In the genomic region with DNA sequence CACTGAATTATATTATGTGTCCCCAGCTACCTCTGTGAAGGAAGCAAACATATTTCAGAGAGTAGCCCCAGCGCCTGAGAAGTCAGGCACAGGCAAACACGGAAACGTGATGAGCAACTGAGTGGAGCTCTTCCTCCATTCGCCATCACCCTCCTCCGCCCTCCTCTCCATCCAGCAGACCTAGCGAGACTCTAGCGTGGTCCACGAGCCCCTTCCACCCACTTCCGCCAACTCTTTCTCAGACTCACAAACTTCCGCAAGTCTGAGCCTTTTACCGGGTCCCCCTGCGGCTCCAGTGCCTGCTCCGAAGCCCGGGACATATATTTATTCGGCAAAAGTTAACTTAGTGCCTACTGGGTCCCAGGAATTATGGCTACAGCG, we compare ENCODE assay signal across 8 cellular contexts. TPM values are rescaled to one million over a fixed set of nuclear protein-coding genes. Genes with fewer than 3 reads are reported as not detected.
DNase-seq lines count a peak whose midpoint lies in the region; ATAC-seq and TF ChIP-seq lines count a peak whose summit lies in the region.

No MANE protein-coding gene starts in this region.

- H3K4me3 ChIP-seq in BLaER1 (peak overlapping the region; percentile 93), HUES6 (ENCODE audit: low read depth, low read length) (peak overlapping the region; percentile 83)

- ATAC-seq in GM19395 (IDR thresholded peaks at IDR 0.05; ENCODE audit: unreplicated experiment) (peak; percentile 39), Right ventricle myocardium superior (ENCODE audit: poor library complexity) (peak; percentile 51)

- no peaks in the 10 kb centered on the region for H3K27me3 Mint-ChIP-seq in activated naive CD4-positive, alpha-beta T cell treated with anti-CD3 and anti-CD28 coated beads, Interleukin-2, amount 50 U/mL, for 24 hours
- H3K27me3 Mint-ChIP-seq in progenitor cell of endocrine pancreas = no peaks in the 10 kb centered on the region

- H3K9me3 ChIP-seq in BLaER1 = no peaks in the 10 kb centered on the region
- no peaks in the 10 kb centered on the region for H3K9me3 ChIP-seq in HUES6 (ENCODE audit: control insufficient read depth, insufficient read depth, low read depth, low read length)

- no peaks in the 10 kb centered on the region for H3K9me3 Mint-ChIP-seq in activated naive CD4-positive, alpha-beta T cell treated with anti-CD3 and anti-CD28 coated beads, Interleukin-2, amount 50 U/mL, for 24 hours
- H3K9me3 Mint-ChIP-seq in progenitor cell of endocrine pancreas (ENCODE audit: low read depth) = no peaks in the 10 kb centered on the region

- H3K27ac ChIP-seq in BLaER1 = peak overlapping the region; percentile 100
- H3K27ac ChIP-seq in HUES6 (ENCODE audit: low read depth, low read length) = peak overlapping the region; percentile 95

- peak overlapping the region; percentile 100 for H3K4me3 Mint-ChIP-seq in activated naive CD4-positive, alpha-beta T cell treated with anti-CD3 and anti-CD28 coated beads, Interleukin-2, amount 50 U/mL, for 24 hours
- peak overlapping the region; percentile 100 for H3K4me3 Mint-ChIP-seq in progenitor cell of endocrine pancreas (ENCODE audit: low read depth)

- peaks cover 36% of the 10 kb centered on the region for H3K4me1 ChIP-seq in BLaER1
- peaks cover 5% of the 10 kb centered on the region; the same call in 1 of the 2 replicates for H3K4me1 ChIP-seq in HUES6 (ENCODE audit: control insufficient read depth, insufficient read depth, low read length)

- intact Hi-C loops in Right ventricle myocardium superior (cut with DNase I) = no loop called here

- H3K36me3 ChIP-seq in BLaER1 (peaks cover 47% of the 10 kb centered on the region), HUES6 (ENCODE audit: control insufficient read depth, insufficient read depth, low read length) (peaks cover 42% of the 10 kb centered on the region)

- H3K27me3 ChIP-seq in BLaER1 (no peaks in the 10 kb centered on the region), HUES6 (ENCODE audit: control insufficient read depth, insufficient read depth, low read length) (no peaks in the 10 kb centered on the region)

- TF ChIP-seq CTCF in progenitor cell of endocrine pancreas (IDR thresholded peaks at IDR 0.05; ENCODE audit: unreplicated experiment) = no peak

- DNase-seq in SHP77 treated with DMSO at 0.1 percent for 48 hours (lab: John Stamatoyannopoulos, UW) (peak; percentile 26), Right ventricle myocardium superior (no peak), progenitor cell of endocrine pancreas (ENCODE audit: low spot score, unreplicated experiment) (no peak), ureter (ENCODE audit: low spot score) (peak; percentile 50)

- H3K4me1 Mint-ChIP-seq in activated naive CD4-positive, alpha-beta T cell treated with anti-CD3 and anti-CD28 coated beads, Interleukin-2, amount 50 U/mL, for 24 hours = peaks cover 49% of the 10 kb centered on the region
- H3K4me1 Mint-ChIP-seq in progenitor cell of endocrine pancreas (ENCODE audit: low read depth) = peaks cover 18% of the 10 kb centered on the region

- peaks cover 53% of the 10 kb centered on the region for H4K20me1 ChIP-seq in BLaER1

- H3K4me2 ChIP-seq in BLaER1 = peak overlapping the region; percentile 79

- peak overlapping the region; percentile 99 for H3K27ac Mint-ChIP-seq in activated naive CD4-positive, alpha-beta T cell treated with anti-CD3 and anti-CD28 coated beads, Interleukin-2, amount 50 U/mL, for 24 hours
- H3K27ac Mint-ChIP-seq in progenitor cell of endocrine pancreas = peak overlapping the region; percentile 100

- H3K36me3 Mint-ChIP-seq in activated naive CD4-positive, alpha-beta T cell treated with anti-CD3 and anti-CD28 coated beads, Interleukin-2, amount 50 U/mL, for 24 hours = peaks cover 21% of the 10 kb centered on the region
- H3K36me3 Mint-ChIP-seq in progenitor cell of endocrine pancreas (ENCODE audit: insufficient read depth) = peaks cover 12% of the 10 kb centered on the region

- H3K9ac ChIP-seq in BLaER1 (peak overlapping the region; percentile 100), HUES6 (ENCODE audit: low read length) (peak overlapping the region; percentile 98)

RNA-seq across cellular contexts. Expression of a gene that starts 0.5 kb away (rescaled TPM):
- total RNA-seq in Right ventricle myocardium superior = 49.9 TPM
- total RNA-seq in progenitor cell of endocrine pancreas = 169 and 180 TPM in 2 replicates
- total RNA-seq in ureter = 130 TPM

RNA-seq across cellular contexts. Expression of a gene that starts 38.7 kb away (rescaled TPM):
- total RNA-seq in Right ventricle myocardium superior (5.5 TPM), progenitor cell of endocrine pancreas (13.1 and 14.4 TPM in 2 replicates), ureter (13.1 TPM)

Comparison
In these comparisons a context has a peak if more than half of its experiments do, and no peak if none do; other contexts are left out.
1. DNase-seq: peak in SHP77 treated with DMSO at 0.1 percent for 48 hours (single experiment) and ureter (single experiment); none in Right ventricle myocardium superior (single experiment) and progenitor cell of endocrine pancreas (single experiment).